1 cellular context compared by ENCODE assay signal in genomic region chr17:62821213-62822079, GRCh38.
TF ChIP-seq lines count a peak whose summit lies in the region.

No MANE protein-coding gene starts in this region.

TF ChIP-seq in H1, 55 proteins besides CTCF, POLR2A, EP300 and RAD21:
- TF ChIP-seq HDAC2 (IDR thresholded peaks at IDR 0.05; ENCODE audit: borderline replicate concordance in 1 of 2, low read depth in 2 of 2, low read length in 2 of 2) (no peak), SIX5 (IDR thresholded peaks at IDR 0.05; ENCODE audit: low read depth, low read length) (no peak), CHD7 (IDR thresholded peaks at IDR 0.05; ENCODE audit: insufficient replicate concordance, low read length) (no peak), KDM1A (IDR thresholded peaks at IDR 0.05; ENCODE audit: borderline replicate concordance, low read length) (no peak), JUN (IDR thresholded peaks at IDR 0.05; ENCODE audit: low read depth, low read length) (no peak), CHD1 (IDR thresholded peaks at IDR 0.05; ENCODE audit: low read depth, low read length) (no peak), E2F6 (IDR thresholded peaks at IDR 0.05) (no peak), CREB1 (IDR thresholded peaks at IDR 0.05) (no peak), CHD2 (IDR thresholded peaks at IDR 0.05; ENCODE audit: low read length) (no peak), RBBP5 (IDR thresholded peaks at IDR 0.05; ENCODE audit: borderline replicate concordance, low read depth, low read length) (no peak), TCF12 (IDR thresholded peaks at IDR 0.05; ENCODE audit: low read depth, low read length) (no peak), TAF1 (IDR thresholded peaks at IDR 0.05; ENCODE audit: low read depth, low read length) (no peak), KDM4A (IDR thresholded peaks at IDR 0.05; ENCODE audit: low read depth, low read length, severe bottlenecking) (no peak), RXRA (IDR thresholded peaks at IDR 0.05; ENCODE audit: insufficient read depth, low read depth, low read length) (no peak), EZH2 (IDR thresholded peaks at IDR 0.05; ENCODE audit: low read depth, low read length, severe bottlenecking) (no peak), KDM5A (IDR thresholded peaks at IDR 0.05; ENCODE audit: low read length) (no peak)
TF ChIP-seq in H1: peak in this region for 0.
